8 cellular contexts compared by ENCODE assay signal in the genomic region with DNA sequence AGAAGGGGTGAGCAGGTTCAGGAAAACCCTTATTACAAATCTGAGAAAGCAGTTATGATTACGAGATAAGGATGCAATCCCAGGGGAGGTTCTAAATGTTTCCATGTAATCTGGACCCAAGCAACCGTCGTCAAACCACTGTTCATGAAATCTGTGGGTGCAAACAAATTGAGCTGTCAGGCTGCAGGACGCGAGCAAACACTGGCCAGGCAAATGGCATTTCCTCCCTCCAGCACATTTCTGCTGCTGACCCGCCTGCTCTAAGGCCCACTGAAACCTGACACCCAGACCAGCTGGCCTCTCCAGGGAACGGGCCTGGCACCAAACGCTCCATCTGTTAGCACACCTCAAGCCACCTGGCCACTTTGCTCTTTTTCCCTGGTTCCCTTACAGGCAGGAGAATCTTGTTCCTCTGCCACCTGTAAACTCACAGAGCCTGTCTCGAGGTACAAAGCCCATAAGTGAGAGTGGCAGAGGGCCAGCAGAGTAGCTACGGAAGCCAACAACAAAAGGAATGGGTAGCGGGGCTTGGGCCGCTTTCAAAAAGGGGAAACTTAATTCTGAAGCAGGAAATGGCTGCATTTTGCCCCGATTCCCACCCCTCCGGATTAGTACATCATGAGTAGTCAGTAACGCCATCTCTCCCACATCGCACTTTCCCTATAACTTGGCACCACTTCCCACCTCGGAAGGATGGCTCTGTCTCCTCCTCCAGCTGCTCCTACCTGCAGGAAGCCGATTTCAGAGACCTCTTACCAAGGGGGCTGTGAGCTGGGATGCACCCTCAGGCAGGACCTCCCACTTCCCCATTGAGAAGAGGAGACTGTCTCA. TPM values are rescaled to one million over a fixed set of nuclear protein-coding genes. Genes with fewer than 3 reads are reported as not detected.
DNase-seq lines count a peak whose midpoint lies in the region; ATAC-seq, FAIRE-seq and TF ChIP-seq lines count a peak whose summit lies in the region.

No MANE protein-coding gene starts in this region.

- H3K27ac ChIP-seq in thyroid gland: peak overlapping the region; percentile 59 to 78 (median 72)

- no peak overlapping the region for H3K4me3 ChIP-seq in thyroid gland (replicated peaks in 1 of 3)

- no peaks in the 10 kb centered on the region for H3K9me3 ChIP-seq in thyroid gland

- intact Hi-C loops in thyroid gland (cut with DNase I): no loop called here

- peak in 1 of 2 donors; percentile 66 for TF ChIP-seq POLR2A in thyroid gland (IDR thresholded peaks at IDR 0.05)

- no peak for ATAC-seq in GM21526 (IDR thresholded peaks at IDR 0.05; ENCODE audit: low FRiP score, unreplicated experiment)
- no peak for ATAC-seq in HG03095 (IDR thresholded peaks at IDR 0.05; ENCODE audit: unreplicated experiment)

- no peaks in the 10 kb centered on the region for H3K27me3 ChIP-seq in thyroid gland

- no peaks in the 10 kb centered on the region for H3K36me3 ChIP-seq in thyroid gland

- 6 to 8% methylated on average over 17 to 18 of the region's 18 CpGs for WGBS in thyroid gland, 2 donors

- DNase-seq in G401 (ENCODE audit: low spot score): peak; percentile 98
- DNase-seq in NCI-H2029 (lab: John Stamatoyannopoulos, UW): peak; percentile 96
- peak; percentile 76 for DNase-seq in astrocyte of the hippocampus (ENCODE audit: low read depth, low spot score)
- DNase-seq in thyroid gland: peak; percentile 96 to 97
- no peak for DNase-seq in SW 1271 (lab: John Stamatoyannopoulos, UW)

- peaks cover 31 to 42% of the 10 kb centered on the region in 2 donors for H3K4me1 ChIP-seq in thyroid gland

- TF ChIP-seq CTCF in thyroid gland (IDR thresholded peaks at IDR 0.05): no peak

- FAIRE-seq in islet of Langerhans (lab: Jason Lieb, UNC): peak; percentile 99

- in situ Hi-C loops in G401 (cut with HindIII; ENCODE audit: low sequenced_read_pairs): no loop called here

RNA-seq across cellular contexts. Expression of a gene that starts 26.4 kb away (rescaled TPM):
- total RNA-seq in G401 (2014; rRNA removed; shearing (Covaris generic)): 0.43 and 2.9 TPM in 2 replicates
- 10 to 100 TPM in 1 of 4 donors, 1 to 10 TPM in 3; 5.2 to 10.6 (median 8.1) TPM for total RNA-seq in thyroid gland

Comparison
In these comparisons a context has a peak if more than half of its experiments do, and no peak if none do; other contexts are left out.
1. DNase-seq: peak in G401 (single experiment), NCI-H2029 (single experiment), astrocyte of the hippocampus (single experiment) and thyroid gland (2 of 2); none in SW 1271 (0 of 2).